Comparison of ENCODE assay signal across 8 cellular contexts in the genomic region with DNA sequence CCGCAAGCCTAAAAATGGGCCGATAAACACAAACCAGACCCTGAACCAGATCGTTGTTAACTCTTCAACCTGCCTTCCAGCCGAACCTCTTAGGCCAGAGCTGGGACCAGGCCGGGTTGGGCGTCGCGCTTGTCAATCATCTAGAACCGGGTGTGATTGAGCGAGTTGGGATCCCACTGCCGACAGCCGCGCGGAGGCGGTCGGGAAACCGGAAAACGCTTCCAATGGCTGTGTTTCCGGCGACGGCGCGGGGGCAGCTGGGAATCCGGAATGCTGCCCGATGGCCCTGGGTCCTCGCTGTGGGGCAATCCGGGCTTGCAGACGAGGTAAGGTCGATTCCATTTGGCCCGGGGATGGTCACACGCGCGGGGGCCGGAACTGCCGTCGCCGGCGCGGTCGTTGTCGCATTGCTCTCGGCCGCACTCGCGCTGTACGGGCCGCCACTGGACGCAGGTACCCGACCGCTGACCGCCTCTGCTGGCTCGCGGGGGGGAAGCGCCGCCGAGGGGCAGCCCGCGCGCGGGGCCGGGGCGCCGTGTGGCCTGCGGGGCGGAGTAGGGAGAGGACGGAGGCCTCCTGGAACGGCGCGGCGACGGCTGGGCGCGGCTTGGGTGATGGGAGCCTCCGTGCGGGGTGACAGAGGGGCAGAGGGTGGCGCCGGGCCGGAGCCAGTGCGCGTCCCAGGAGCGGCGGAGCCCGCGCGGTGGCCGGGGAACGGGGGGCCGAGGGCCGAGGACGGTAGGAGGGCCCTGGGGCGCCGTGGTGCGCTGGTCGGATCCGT. TPM values are rescaled to one million over a fixed set of nuclear protein-coding genes. Genes with fewer than 3 reads are reported as not detected.
A peak's percentile ranks its signal among the peaks of the same experiment; 100 is the strongest.
DNase-seq lines count a peak whose midpoint lies in the region; ATAC-seq and TF ChIP-seq lines count a peak whose summit lies in the region.

A gene (plus strand): TSS at position 224 of the 781 bp plus-strand sequence. CDS start 57 bp downstream, at position 281.

- peak within 1 kb of the TSS; percentile 75 to 95 (median 81) for H3K4me3 ChIP-seq in esophagus muscularis mucosa
- H3K4me3 ChIP-seq in muscle layer of duodenum (ENCODE audit: low read depth in 1 of 2, low read length in 2 of 2): peak within 1 kb of the TSS; percentile 77 to 83

- peaks cover 0 to 3% (median 0%) of the 10 kb centered on the region in 4 donors for H3K27me3 ChIP-seq in esophagus muscularis mucosa
- no peaks in the 10 kb centered on the region for H3K27me3 ChIP-seq in muscle layer of duodenum (ENCODE audit: low read depth, low read length)

- peaks cover 4 to 9% of the 10 kb centered on the region in 2 donors for H3K36me3 Mint-ChIP-seq in activated T-cell treated with anti-CD3 and anti-CD28 coated beads, Interleukin-2, amount 50 U/mL, for 72 hours (ENCODE audit: insufficient read depth in 2 of 2)

- DNase-seq in DMS153 treated with DMSO at 0.1 percent for 48 hours (lab: John Stamatoyannopoulos, UW; ENCODE audit: unreplicated experiment) (peak; percentile 62), esophagus muscularis mucosa (ENCODE audit: extremely low spot score) (peak; percentile 97)
- DNase-seq in activated T-cell treated with anti-CD3 and anti-CD28 coated beads, Interleukin-2, amount 50 U/mL, for 72 hours: peak; percentile 88
- peak; percentile 54 to 65 for DNase-seq in stimulated activated CD8-positive, alpha-beta memory T cell treated with anti-CD3 and anti-CD28 coated beads, Interleukin-7, amount 100 ng/mL, for 4 hours (ENCODE audit: low read depth in 2 of 2)

- peak; percentile 62 for ATAC-seq in GM21576 (IDR thresholded peaks at IDR 0.05; ENCODE audit: unreplicated experiment)
- peak; percentile 87 to 90 for ATAC-seq in activated T-cell treated with anti-CD3 and anti-CD28 coated beads, Interleukin-2, amount 50 U/mL, for 72 hours (replicated peaks in 1 of 2)

- peaks cover 2 to 9% of the 10 kb centered on the region in 2 donors for H3K9me3 Mint-ChIP-seq in activated T-cell treated with anti-CD3 and anti-CD28 coated beads, Interleukin-2, amount 50 U/mL, for 72 hours

- intact Hi-C loops in esophagus muscularis mucosa (cut with DNase I): loop anchor here (5.0 kb wide), 1 partner anchor 92 kb away; a partner anchor contains a TSS

- H3K9me3 ChIP-seq in esophagus muscularis mucosa (no peaks in the 10 kb centered on the region), muscle layer of duodenum (ENCODE audit: control insufficient read depth in 1 of 2, low read length in 2 of 2) (no peaks in the 10 kb centered on the region)

- peak within 1 kb of the TSS; percentile 94 for H3K27ac Mint-ChIP-seq in activated T-cell treated with anti-CD3 and anti-CD28 coated beads, Interleukin-2, amount 50 U/mL, for 72 hours

- H3K36me3 ChIP-seq in esophagus muscularis mucosa: no peaks in the 10 kb centered on the region
- peaks cover 0 to 7% of the 10 kb centered on the region in 2 donors for H3K36me3 ChIP-seq in muscle layer of duodenum (ENCODE audit: control insufficient read depth in 1 of 2, insufficient read depth in 2 of 2, low read length in 2 of 2)

- H3K27me3 Mint-ChIP-seq in activated T-cell treated with anti-CD3 and anti-CD28 coated beads, Interleukin-2, amount 50 U/mL, for 72 hours (ENCODE audit: low read depth): no peaks in the 10 kb centered on the region

- WGBS in esophagus muscularis mucosa: 3% methylated on average over 34 of the region's 95 CpGs

- H3K27ac ChIP-seq in esophagus muscularis mucosa (replicated peaks in 1 of 4) (peak within 1 kb of the TSS; percentile 92 to 98 (median 94)), muscle layer of duodenum (ENCODE audit: low read length) (peak within 1 kb of the TSS; percentile 92)

- H3K4me1 Mint-ChIP-seq in activated T-cell treated with anti-CD3 and anti-CD28 coated beads, Interleukin-2, amount 50 U/mL, for 72 hours (ENCODE audit: low read depth): peaks cover 48% of the 10 kb centered on the region

- TF ChIP-seq CTCF in esophagus muscularis mucosa (IDR thresholded peaks at IDR 0.05): peak in 1 of 3 experiments; percentile 25

- H3K4me3 Mint-ChIP-seq in activated T-cell treated with anti-CD3 and anti-CD28 coated beads, Interleukin-2, amount 50 U/mL, for 72 hours: peak within 1 kb of the TSS; percentile 93 to 95

- peaks cover 27 to 50% (median 49%) of the 10 kb centered on the region in 4 donors for H3K4me1 ChIP-seq in esophagus muscularis mucosa
- peaks cover 14 to 37% of the 10 kb centered on the region in 2 donors for H3K4me1 ChIP-seq in muscle layer of duodenum (ENCODE audit: control insufficient read depth in 1 of 2, insufficient read depth in 2 of 2, low read length in 2 of 2)

- peak; percentile 24 for TF ChIP-seq POLR2A in esophagus muscularis mucosa (IDR thresholded peaks at IDR 0.05; ENCODE audit: low read depth)

- TF ChIP-seq EP300 in Ishikawa (IDR thresholded peaks at IDR 0.05; ENCODE audit: borderline replicate concordance) (no peak; the same call in 1 of the 2 replicates), esophagus muscularis mucosa (IDR thresholded peaks at IDR 0.05) (no peak)

- no peak; the same call in 1 of the 2 replicates for TF ChIP-seq RAD21 in Ishikawa (IDR thresholded peaks at IDR 0.05; ENCODE audit: low read depth)

TF ChIP-seq in Ishikawa, 13 proteins besides CTCF, POLR2A, EP300 and RAD21 (continues in another document):
- TF ChIP-seq, protein P1, sequence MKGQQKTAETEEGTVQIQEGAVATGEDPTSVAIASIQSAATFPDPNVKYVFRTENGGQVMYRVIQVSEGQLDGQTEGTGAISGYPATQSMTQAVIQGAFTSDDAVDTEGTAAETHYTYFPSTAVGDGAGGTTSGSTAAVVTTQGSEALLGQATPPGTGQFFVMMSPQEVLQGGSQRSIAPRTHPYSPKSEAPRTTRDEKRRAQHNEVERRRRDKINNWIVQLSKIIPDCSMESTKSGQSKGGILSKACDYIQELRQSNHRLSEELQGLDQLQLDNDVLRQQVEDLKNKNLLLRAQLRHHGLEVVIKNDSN (IDR thresholded peaks at IDR 0.05): no peak
- TF ChIP-seq YY1 (IDR thresholded peaks at IDR 0.05; ENCODE audit: low read depth) (peak; percentile 87), NFIC (IDR thresholded peaks at IDR 0.05) (peak; percentile 42; the same call in 1 of the 2 replicates)

TF ChIP-seq in PFSK-1, 5 proteins besides CTCF, POLR2A, EP300 and RAD21:
- TF ChIP-seq POLR2AphosphoS5 (IDR thresholded peaks at IDR 0.05; ENCODE audit: low read depth, low read length) (no peak; the same call in none of the 2 replicates), FOXP2 (optimal IDR thresholded peaks at IDR 0.05; ENCODE audit: borderline replicate concordance, extremely low read depth, extremely low read length, insufficient read depth) (peak; percentile 56), SIN3A (IDR thresholded peaks at IDR 0.05; ENCODE audit: borderline replicate concordance, insufficient read depth, low read length) (no peak), TAF1 (IDR thresholded peaks at IDR 0.05; ENCODE audit: borderline replicate concordance, insufficient read depth, low read length) (peak; percentile 52; the same call in 1 of the 2 replicates)
- TF ChIP-seq, protein P2, sequence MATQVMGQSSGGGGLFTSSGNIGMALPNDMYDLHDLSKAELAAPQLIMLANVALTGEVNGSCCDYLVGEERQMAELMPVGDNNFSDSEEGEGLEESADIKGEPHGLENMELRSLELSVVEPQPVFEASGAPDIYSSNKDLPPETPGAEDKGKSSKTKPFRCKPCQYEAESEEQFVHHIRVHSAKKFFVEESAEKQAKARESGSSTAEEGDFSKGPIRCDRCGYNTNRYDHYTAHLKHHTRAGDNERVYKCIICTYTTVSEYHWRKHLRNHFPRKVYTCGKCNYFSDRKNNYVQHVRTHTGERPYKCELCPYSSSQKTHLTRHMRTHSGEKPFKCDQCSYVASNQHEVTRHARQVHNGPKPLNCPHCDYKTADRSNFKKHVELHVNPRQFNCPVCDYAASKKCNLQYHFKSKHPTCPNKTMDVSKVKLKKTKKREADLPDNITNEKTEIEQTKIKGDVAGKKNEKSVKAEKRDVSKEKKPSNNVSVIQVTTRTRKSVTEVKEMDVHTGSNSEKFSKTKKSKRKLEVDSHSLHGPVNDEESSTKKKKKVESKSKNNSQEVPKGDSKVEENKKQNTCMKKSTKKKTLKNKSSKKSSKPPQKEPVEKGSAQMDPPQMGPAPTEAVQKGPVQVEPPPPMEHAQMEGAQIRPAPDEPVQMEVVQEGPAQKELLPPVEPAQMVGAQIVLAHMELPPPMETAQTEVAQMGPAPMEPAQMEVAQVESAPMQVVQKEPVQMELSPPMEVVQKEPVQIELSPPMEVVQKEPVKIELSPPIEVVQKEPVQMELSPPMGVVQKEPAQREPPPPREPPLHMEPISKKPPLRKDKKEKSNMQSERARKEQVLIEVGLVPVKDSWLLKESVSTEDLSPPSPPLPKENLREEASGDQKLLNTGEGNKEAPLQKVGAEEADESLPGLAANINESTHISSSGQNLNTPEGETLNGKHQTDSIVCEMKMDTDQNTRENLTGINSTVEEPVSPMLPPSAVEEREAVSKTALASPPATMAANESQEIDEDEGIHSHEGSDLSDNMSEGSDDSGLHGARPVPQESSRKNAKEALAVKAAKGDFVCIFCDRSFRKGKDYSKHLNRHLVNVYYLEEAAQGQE (IDR thresholded peaks at IDR 0.05; ENCODE audit: insufficient read depth in 1 of 2, low read depth in 2 of 2, low read length in 2 of 2): no peak
TF ChIP-seq in PFSK-1: peak in this region for 2.

RNA-seq across cellular contexts. Expression of the gene that starts here (rescaled TPM):
- 18.8 TPM for polyA plus RNA-seq in PFSK-1 (2012; ENCODE audit: insufficient read length, low read depth)
- total RNA-seq in activated T-cell treated with anti-CD3 and anti-CD28 coated beads, Interleukin-2, amount 50 U/mL, for 72 hours: 10 to 100 TPM; 27.4 to 29.4 TPM
- 10 to 100 TPM; 29.9 to 34.5 (median 34.0) TPM for total RNA-seq in esophagus muscularis mucosa

Comparison
In these comparisons a context has a peak if more than half of its experiments do, and no peak if none do; other contexts are left out.
1. Peak in every context shown above with its lines: DNase-seq, ATAC-seq, H3K4me3 ChIP-seq and H3K27ac ChIP-seq.